ENCODE assay signal across 3 cellular contexts in the genomic region with DNA sequence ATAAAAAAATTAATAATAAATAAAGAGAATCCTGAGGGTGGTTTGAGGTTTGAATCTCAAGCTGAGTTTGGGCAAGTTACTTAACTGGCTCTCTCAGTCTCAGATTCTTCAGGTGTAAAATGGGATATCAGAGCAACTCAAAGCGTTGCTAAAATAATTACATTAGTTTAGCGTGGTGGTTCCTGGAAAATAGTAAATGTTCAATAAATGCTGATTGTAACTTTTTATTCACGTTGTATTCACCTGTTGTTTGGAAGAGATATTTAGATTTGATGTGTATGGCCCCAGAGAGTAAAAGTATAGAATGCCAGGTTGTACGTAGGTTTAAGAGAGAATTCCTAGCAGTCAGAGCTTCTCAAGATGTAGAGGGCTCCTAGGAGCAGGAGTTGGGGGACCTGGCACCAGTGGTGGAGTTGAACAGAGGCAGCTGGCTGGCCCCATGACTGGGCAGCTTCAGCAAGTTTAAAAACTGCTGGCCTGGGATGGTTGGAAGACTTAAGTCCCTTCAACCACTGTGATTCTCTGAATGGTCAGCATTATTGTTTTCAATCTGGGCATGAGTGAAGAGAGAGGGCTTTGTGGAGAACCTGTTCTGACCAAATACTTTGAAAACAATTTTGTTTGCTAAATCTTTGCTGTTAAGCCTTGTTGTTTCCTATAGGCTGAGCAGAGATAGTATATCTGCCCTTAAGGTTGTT.
TF ChIP-seq lines count a peak whose summit lies in the region.

No MANE protein-coding gene starts in this region.

TF ChIP-seq in A549, 52 proteins besides CTCF, POLR2A, EP300 and RAD21:
- peak; percentile 48 for TF ChIP-seq MAFK (IDR thresholded peaks at IDR 0.05; ENCODE audit: partially characterized antibody)
- TF ChIP-seq GATA3 (IDR thresholded peaks at IDR 0.05; ENCODE audit: borderline replicate concordance): no peak

TF ChIP-seq in HEK293, 187 proteins besides CTCF, POLR2A, EP300 and RAD21:
- TF ChIP-seq GLIS2 (tag by site-specific recombination; IDR thresholded peaks at IDR 0.05): no peak
- TF ChIP-seq, protein P1, sequence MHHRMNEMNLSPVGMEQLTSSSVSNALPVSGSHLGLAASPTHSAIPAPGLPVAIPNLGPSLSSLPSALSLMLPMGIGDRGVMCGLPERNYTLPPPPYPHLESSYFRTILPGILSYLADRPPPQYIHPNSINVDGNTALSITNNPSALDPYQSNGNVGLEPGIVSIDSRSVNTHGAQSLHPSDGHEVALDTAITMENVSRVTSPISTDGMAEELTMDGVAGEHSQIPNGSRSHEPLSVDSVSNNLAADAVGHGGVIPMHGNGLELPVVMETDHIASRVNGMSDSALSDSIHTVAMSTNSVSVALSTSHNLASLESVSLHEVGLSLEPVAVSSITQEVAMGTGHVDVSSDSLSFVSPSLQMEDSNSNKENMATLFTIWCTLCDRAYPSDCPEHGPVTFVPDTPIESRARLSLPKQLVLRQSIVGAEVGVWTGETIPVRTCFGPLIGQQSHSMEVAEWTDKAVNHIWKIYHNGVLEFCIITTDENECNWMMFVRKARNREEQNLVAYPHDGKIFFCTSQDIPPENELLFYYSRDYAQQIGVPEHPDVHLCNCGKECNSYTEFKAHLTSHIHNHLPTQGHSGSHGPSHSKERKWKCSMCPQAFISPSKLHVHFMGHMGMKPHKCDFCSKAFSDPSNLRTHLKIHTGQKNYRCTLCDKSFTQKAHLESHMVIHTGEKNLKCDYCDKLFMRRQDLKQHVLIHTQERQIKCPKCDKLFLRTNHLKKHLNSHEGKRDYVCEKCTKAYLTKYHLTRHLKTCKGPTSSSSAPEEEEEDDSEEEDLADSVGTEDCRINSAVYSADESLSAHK (tag by site-specific recombination; IDR thresholded peaks at IDR 0.05): no peak
- no peak for TF ChIP-seq ZEB2 (tag by site-specific recombination; IDR thresholded peaks at IDR 0.05)
- TF ChIP-seq OSR2 (tag by site-specific recombination; IDR thresholded peaks at IDR 0.05): no peak
- TF ChIP-seq ZNF664 (tag by site-specific recombination; IDR thresholded peaks at IDR 0.05): peak; percentile 58; the same call in 1 of the 2 replicates

TF ChIP-seq in GM12878, 131 proteins besides CTCF, POLR2A, EP300 and RAD21:
- TF ChIP-seq PAX5 (IDR thresholded peaks at IDR 0.05; ENCODE audit: borderline replicate concordance, low read depth, low read length): no peak
- TF ChIP-seq, protein P2, sequence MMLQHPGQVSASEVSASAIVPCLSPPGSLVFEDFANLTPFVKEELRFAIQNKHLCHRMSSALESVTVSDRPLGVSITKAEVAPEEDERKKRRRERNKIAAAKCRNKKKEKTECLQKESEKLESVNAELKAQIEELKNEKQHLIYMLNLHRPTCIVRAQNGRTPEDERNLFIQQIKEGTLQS (IDR thresholded peaks at IDR 0.05; ENCODE audit: borderline replicate concordance, extremely low read depth, low read depth, low read length): no peak
- TF ChIP-seq YY1 (IDR thresholded peaks at IDR 0.05; ENCODE audit: low read depth, low read length): no peak
- TF ChIP-seq FOXM1 (IDR thresholded peaks at IDR 0.05; ENCODE audit: low read depth, low read length): no peak
- no peak for TF ChIP-seq MXI1 (IDR thresholded peaks at IDR 0.05; ENCODE audit: low read depth, low read length)
- TF ChIP-seq RB1 (IDR thresholded peaks at IDR 0.05; ENCODE audit: borderline replicate concordance): no peak
- TF ChIP-seq NFYA (IDR thresholded peaks at IDR 0.05; ENCODE audit: borderline replicate concordance, low read depth, low read length): no peak
- TF ChIP-seq CBX3 (IDR thresholded peaks at IDR 0.05; ENCODE audit: borderline replicate concordance, low read depth): no peak
- TF ChIP-seq MTA2 (IDR thresholded peaks at IDR 0.05; ENCODE audit: low read depth): no peak
- no peak for TF ChIP-seq BHLHE40 (IDR thresholded peaks at IDR 0.05; ENCODE audit: borderline replicate concordance in 1 of 2, low read depth in 2 of 2, low read length in 1 of 2)
- TF ChIP-seq WRNIP1 (IDR thresholded peaks at IDR 0.05; ENCODE audit: borderline replicate concordance, low read depth, low read length): no peak
- TF ChIP-seq NFXL1 (IDR thresholded peaks at IDR 0.05; ENCODE audit: borderline replicate concordance): no peak
- no peak for TF ChIP-seq GABPA (IDR thresholded peaks at IDR 0.05; ENCODE audit: low read depth)
- no peak for TF ChIP-seq SPI1 (IDR thresholded peaks at IDR 0.05; ENCODE audit: borderline replicate concordance, insufficient read depth, low read depth, low read length)
- TF ChIP-seq BCL11A (IDR thresholded peaks at IDR 0.05; ENCODE audit: low read depth, low read length): no peak
- TF ChIP-seq NR2C2 (IDR thresholded peaks at IDR 0.05; ENCODE audit: borderline replicate concordance, control insufficient read depth, insufficient read length, low read depth): no peak
- TF ChIP-seq BMI1 (IDR thresholded peaks at IDR 0.05; ENCODE audit: borderline replicate concordance): no peak
- TF ChIP-seq, protein P3, sequence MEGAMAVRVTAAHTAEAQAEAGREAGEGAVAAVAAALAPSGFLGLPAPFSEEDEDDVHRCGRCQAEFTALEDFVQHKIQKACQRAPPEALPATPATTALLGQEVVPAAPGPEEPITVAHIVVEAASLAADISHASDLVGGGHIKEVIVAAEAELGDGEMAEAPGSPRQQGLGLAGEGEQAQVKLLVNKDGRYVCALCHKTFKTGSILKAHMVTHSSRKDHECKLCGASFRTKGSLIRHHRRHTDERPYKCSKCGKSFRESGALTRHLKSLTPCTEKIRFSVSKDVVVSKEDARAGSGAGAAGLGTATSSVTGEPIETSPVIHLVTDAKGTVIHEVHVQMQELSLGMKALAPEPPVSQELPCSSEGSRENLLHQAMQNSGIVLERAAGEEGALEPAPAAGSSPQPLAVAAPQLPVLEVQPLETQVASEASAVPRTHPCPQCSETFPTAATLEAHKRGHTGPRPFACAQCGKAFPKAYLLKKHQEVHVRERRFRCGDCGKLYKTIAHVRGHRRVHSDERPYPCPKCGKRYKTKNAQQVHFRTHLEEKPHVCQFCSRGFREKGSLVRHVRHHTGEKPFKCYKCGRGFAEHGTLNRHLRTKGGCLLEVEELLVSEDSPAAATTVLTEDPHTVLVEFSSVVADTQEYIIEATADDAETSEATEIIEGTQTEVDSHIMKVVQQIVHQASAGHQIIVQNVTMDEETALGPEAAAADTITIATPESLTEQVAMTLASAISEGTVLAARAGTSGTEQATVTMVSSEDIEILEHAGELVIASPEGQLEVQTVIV (IDR thresholded peaks at IDR 0.05; ENCODE audit: borderline replicate concordance, partially characterized antibody): no peak
- no peak for TF ChIP-seq NR2C1 (IDR thresholded peaks at IDR 0.05)
- TF ChIP-seq IRF4 (IDR thresholded peaks at IDR 0.05; ENCODE audit: low read depth, low read length): no peak
